In genomic region chr1:40776236-40777072, GRCh38 we compare ENCODE assay signal across 1 cellular context.
TF ChIP-seq lines count a peak whose summit lies in the region.

No MANE protein-coding gene starts in this region.

TF ChIP-seq in K562, 482 proteins besides CTCF, POLR2A, EP300 and RAD21 (continued from another document):
- TF ChIP-seq, protein P1, sequence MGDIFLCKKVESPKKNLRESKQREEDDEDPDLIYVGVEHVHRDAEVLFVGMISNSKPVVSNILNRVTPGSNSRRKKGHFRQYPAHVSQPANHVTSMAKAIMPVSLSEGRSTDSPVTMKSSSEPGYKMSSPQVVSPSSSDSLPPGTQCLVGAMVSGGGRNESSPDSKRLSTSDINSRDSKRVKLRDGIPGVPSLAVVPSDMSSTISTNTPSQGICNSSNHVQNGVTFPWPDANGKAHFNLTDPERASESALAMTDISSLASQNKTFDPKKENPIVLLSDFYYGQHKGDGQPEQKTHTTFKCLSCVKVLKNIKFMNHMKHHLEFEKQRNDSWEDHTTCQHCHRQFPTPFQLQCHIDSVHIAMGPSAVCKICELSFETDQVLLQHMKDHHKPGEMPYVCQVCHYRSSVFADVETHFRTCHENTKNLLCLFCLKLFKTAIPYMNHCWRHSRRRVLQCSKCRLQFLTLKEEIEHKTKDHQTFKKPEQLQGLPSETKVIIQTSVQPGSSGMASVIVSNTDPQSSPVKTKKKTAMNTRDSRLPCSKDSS (IDR thresholded peaks at IDR 0.05; ENCODE audit: low read depth, partially characterized antibody): peak; percentile 46
- TF ChIP-seq ZNF695 (CRISPR knock-in tag; IDR thresholded peaks at IDR 0.05) (no peak), HMGN3 (IDR thresholded peaks at IDR 0.05; ENCODE audit: borderline replicate concordance, extremely low read depth, insufficient read length, low read depth, low read length) (no peak), ELF2 (CRISPR knock-in tag; IDR thresholded peaks at IDR 0.05) (no peak), TRIM24 (IDR thresholded peaks at IDR 0.05) (peak; percentile 29 to 55; a peak in 3 of 4 replicates), TRIM28 (IDR thresholded peaks at IDR 0.05) (peak; percentile 71; the same call in 1 of the 2 replicates), ZNF707 (CRISPR knock-in tag; conservative IDR thresholded peaks at IDR 0.05) (no peak), KLF6 (CRISPR knock-in tag; IDR thresholded peaks at IDR 0.05; ENCODE audit: borderline replicate concordance) (no peak), CBX3 (IDR thresholded peaks at IDR 0.05; ENCODE audit: borderline replicate concordance in 1 of 2, low read length in 2 of 2) (peak in 1 of 2 experiments; percentile 95; a peak in 2 of 3 replicates), ZBTB2 (IDR thresholded peaks at IDR 0.05) (no peak)
- TF ChIP-seq, protein P2, sequence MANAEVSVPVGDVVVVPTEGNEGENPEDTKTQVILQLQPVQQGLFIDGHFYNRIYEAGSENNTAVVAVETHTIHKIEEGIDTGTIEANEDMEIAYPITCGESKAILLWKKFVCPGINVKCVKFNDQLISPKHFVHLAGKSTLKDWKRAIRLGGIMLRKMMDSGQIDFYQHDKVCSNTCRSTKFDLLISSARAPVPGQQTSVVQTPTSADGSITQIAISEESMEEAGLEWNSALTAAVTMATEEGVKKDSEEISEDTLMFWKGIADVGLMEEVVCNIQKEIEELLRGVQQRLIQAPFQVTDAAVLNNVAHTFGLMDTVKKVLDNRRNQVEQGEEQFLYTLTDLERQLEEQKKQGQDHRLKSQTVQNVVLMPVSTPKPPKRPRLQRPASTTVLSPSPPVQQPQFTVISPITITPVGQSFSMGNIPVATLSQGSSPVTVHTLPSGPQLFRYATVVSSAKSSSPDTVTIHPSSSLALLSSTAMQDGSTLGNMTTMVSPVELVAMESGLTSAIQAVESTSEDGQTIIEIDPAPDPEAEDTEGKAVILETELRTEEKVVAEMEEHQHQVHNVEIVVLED (CRISPR knock-in tag; IDR thresholded peaks at IDR 0.05): no peak
- TF ChIP-seq, protein P3, sequence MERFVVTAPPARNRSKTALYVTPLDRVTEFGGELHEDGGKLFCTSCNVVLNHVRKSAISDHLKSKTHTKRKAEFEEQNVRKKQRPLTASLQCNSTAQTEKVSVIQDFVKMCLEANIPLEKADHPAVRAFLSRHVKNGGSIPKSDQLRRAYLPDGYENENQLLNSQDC (CRISPR knock-in tag; IDR thresholded peaks at IDR 0.05): no peak
- TF ChIP-seq, protein P4, sequence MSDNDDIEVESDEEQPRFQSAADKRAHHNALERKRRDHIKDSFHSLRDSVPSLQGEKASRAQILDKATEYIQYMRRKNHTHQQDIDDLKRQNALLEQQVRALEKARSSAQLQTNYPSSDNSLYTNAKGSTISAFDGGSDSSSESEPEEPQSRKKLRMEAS (CRISPR knock-in tag; IDR thresholded peaks at IDR 0.05): peak; percentile 20; the same call in 1 of the 2 replicates
